In genomic region chr16:63742150-63742549, GRCh38 we compare ENCODE assay signal across 3 cellular contexts.
TF ChIP-seq lines count a peak whose summit lies in the region.

No MANE protein-coding gene starts in this region.

TF ChIP-seq in HepG2, 621 proteins besides CTCF, POLR2A, EP300 and RAD21:
- TF ChIP-seq NFE2L2 (IDR thresholded peaks at IDR 0.05; ENCODE audit: low read length) (peak; percentile 70; the same call in 1 of the 2 replicates), ZNF782 (CRISPR knock-in tag; IDR thresholded peaks at IDR 0.05; ENCODE audit: borderline replicate concordance) (no peak), TFAP4 (IDR thresholded peaks at IDR 0.05; ENCODE audit: borderline replicate concordance, low read depth) (no peak), MAFK (conservative IDR thresholded peaks at IDR 0.05 in 1 of 2, IDR thresholded peaks at IDR 0.05 in 1 of 2; ENCODE audit: low read length in 2 of 2) (peak; percentile 61 to 72)

TF ChIP-seq in IMR-90, 13 proteins besides CTCF, POLR2A, EP300 and RAD21:
- TF ChIP-seq CEBPB (IDR thresholded peaks at IDR 0.05; ENCODE audit: low read depth, low read length), result no peak
- TF ChIP-seq MAFK (IDR thresholded peaks at IDR 0.05; ENCODE audit: low read depth, low read length), result peak; percentile 61
- peak; percentile 72 for TF ChIP-seq NFE2L2 (IDR thresholded peaks at IDR 0.05; ENCODE audit: low read depth, low read length)
- TF ChIP-seq BHLHE40 (IDR thresholded peaks at IDR 0.05; ENCODE audit: low read depth, low read length), result no peak

TF ChIP-seq in H1, 55 proteins besides CTCF, POLR2A, EP300 and RAD21:
- TF ChIP-seq CREB1 (IDR thresholded peaks at IDR 0.05) (no peak), POU5F1 (IDR thresholded peaks at IDR 0.05; ENCODE audit: low read depth, low read length) (no peak), EZH2 (IDR thresholded peaks at IDR 0.05; ENCODE audit: low read depth, low read length, severe bottlenecking) (no peak), HDAC6 (IDR thresholded peaks at IDR 0.05; ENCODE audit: low read depth, low read length) (no peak), SP1 (IDR thresholded peaks at IDR 0.05; ENCODE audit: low read depth, low read length) (no peak), ATF2 (IDR thresholded peaks at IDR 0.05; ENCODE audit: low read length) (no peak), BACH1 (IDR thresholded peaks at IDR 0.05; ENCODE audit: low read length) (0 out of 2 replicates have a peak, but pooled peaks have one; percentile 13)
